1 cellular context compared by ENCODE assay signal in genomic region chr11:3854660-3854976, GRCh38.
TF ChIP-seq lines count a peak whose summit lies in the region.

No MANE protein-coding gene starts in this region.

TF ChIP-seq in IMR-90, 13 proteins besides CTCF, POLR2A, EP300 and RAD21:
- TF ChIP-seq NFE2L2 (IDR thresholded peaks at IDR 0.05; ENCODE audit: low read depth, low read length), result no peak
- TF ChIP-seq BHLHE40 (IDR thresholded peaks at IDR 0.05; ENCODE audit: low read depth, low read length), result no peak
- TF ChIP-seq CHD1 (IDR thresholded peaks at IDR 0.05; ENCODE audit: low read depth, low read length), result no peak
- TF ChIP-seq ELK1 (IDR thresholded peaks at IDR 0.05; ENCODE audit: borderline replicate concordance, low read depth, low read length), result no peak
- TF ChIP-seq USF2 (IDR thresholded peaks at IDR 0.05; ENCODE audit: low read depth, low read length), result no peak
- no peak for TF ChIP-seq SMC3 (IDR thresholded peaks at IDR 0.05; ENCODE audit: low read depth, low read length)
- TF ChIP-seq MXI1 (IDR thresholded peaks at IDR 0.05; ENCODE audit: borderline replicate concordance, low read depth, low read length), result no peak
- TF ChIP-seq MAFK (IDR thresholded peaks at IDR 0.05; ENCODE audit: low read depth, low read length), result no peak
- no peak for TF ChIP-seq RCOR1 (IDR thresholded peaks at IDR 0.05; ENCODE audit: insufficient replicate concordance, low read length)
- TF ChIP-seq RFX5 (IDR thresholded peaks at IDR 0.05; ENCODE audit: low read depth, low read length), result no peak
- TF ChIP-seq FOS (IDR thresholded peaks at IDR 0.05; ENCODE audit: low read depth, low read length), result no peak
- TF ChIP-seq MAZ (IDR thresholded peaks at IDR 0.05; ENCODE audit: borderline replicate concordance, low read depth, low read length), result no peak
- no peak for TF ChIP-seq CEBPB (IDR thresholded peaks at IDR 0.05; ENCODE audit: low read depth, low read length)
